18 cellular contexts compared by ENCODE assay signal in the genomic region with DNA sequence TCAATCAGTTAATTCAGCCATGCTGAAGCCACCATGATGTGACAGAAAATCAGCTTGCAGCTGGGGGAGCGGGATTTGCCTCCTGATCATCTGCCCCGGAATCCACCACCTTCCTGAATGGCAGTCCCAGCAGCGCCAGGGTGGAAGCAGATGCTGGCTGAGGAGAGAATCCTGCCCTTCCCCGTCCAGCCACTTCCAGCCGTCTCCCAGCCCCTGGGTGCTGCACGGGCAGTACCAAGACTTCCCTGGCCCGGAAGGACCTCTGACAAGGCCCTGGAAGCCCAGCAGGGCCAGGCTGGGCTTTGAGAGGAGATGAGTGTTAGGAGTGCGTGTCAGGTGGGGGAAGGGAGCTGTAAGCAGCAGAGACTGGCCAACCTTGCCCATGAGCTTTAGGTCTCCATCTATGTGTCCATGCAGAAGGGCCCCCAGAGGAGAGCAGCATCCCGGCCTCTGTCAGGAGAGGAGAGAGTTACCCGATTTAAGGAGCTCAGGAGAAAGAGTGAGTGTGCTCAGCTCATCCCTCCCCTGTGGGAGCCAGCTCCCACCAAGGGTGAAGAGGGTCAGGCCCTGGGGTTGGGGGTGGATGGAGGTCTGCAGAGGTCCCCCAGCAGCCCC.
"Had no signal": no experiment of that assay in that cellular context is flagged by ENCODE, and none has a peak within 500 bp of the region (broad histone marks: within the 10 kb centered on the region; RNA-seq: fewer than 3 reads in every experiment).

No MANE protein-coding gene starts in this region.

- H3K36me3 ChIP-seq: left ventricle myocardium inferior, prostate gland, right lobe of liver had no signal

- H3K27ac Mint-ChIP-seq: nephron, type B pancreatic cell had no signal

- H3K4me1 Mint-ChIP-seq: nephron had no signal

- H3K9me3 ChIP-seq: prostate gland had no signal

- H3K9me3 Mint-ChIP-seq: stimulated activated naive CD8-positive, alpha-beta T cell treated with anti-CD3 and anti-CD28 coated beads, Interleukin-15, amount 100 ng/mL, for 72 hours; type B pancreatic cell had no signal

- H3K27ac ChIP-seq: left ventricle myocardium inferior, prostate gland, right lobe of liver had no signal

- H3K4me3 Mint-ChIP-seq: activated naive CD8-positive, alpha-beta T cell treated with anti-CD3 and anti-CD28 coated beads, Interleukin-2, amount 50 U/mL, for 24 hours; nephron; type B pancreatic cell had no signal

- H3K36me3 Mint-ChIP-seq: type B pancreatic cell had no signal

- ATAC-seq: right lobe of liver had no signal

- DNase-seq: activated CD4-positive, CD25-positive, alpha-beta regulatory T cell treated with anti-CD3 and anti-CD28 coated beads, Interleukin-2, amount 50 U/mL, for 72 hours; activated naive CD4-positive, alpha-beta T cell; aorta; cerebellar nuclear complex; effector CD8-positive, alpha-beta T cell; foreskin fibroblast; hippocampal formation; kidney; left ventricle myocardium inferior; occipital lobe; right lobe of liver; stimulated activated CD4-positive, alpha-beta T cell treated with anti-CD3 and anti-CD28 coated beads, Interleukin-4, amount 100 ng/mL, for 4 hours had no signal

- H3K4me3 ChIP-seq: left ventricle myocardium inferior, prostate gland, right lobe of liver, smooth muscle cell had no signal

- H3K27me3 Mint-ChIP-seq: stimulated activated naive CD8-positive, alpha-beta T cell treated with anti-CD3 and anti-CD28 coated beads, Interleukin-15, amount 100 ng/mL, for 72 hours; type B pancreatic cell had no signal

- H3K4me1 ChIP-seq: left ventricle myocardium inferior, prostate gland, right lobe of liver had no signal

- H3K27me3 ChIP-seq: right lobe of liver had no signal
